Comparison of ENCODE assay signal across 1 cellular context in the genomic region with DNA sequence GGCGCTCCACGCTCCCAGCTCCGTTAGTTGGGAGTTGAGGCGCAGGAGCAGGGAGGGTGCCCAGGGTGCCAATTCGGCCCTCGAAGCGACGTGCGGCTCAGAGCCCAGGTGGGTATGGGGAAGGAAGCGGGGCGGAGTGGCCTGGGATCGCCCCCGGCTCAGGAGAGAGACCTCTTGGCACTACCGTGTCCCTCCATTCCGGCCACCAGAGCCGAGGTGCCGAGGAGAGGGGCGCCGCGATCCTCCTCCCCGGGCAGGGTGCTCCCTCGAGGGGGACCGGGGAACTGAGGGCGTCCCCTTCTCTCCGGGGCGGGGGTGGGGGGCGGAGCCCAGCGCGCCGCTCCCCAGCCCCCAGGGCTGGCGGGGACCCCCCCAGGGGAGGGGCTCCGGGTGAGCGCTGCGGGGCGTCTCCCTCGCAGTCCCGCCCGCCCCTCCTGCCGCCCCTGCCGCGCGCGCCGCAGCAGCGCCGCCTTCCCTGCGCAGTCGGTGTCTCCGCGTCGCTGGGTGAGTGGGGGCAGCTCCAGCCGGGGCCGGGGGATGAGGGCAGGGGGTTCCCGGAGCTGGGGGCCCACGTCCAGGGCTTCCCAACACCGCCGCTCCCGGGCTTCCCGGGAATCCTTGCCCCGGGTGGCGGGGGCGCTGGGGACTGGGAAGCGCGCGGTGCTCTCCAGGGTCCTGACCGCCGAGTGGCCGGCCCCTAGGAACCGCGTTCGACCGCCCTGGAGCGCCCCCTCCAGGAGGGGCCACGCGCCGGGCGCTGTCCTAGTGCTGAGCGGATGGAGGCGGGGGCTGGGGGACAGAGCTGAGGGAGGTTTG.
TF ChIP-seq lines count a peak whose summit lies in the region.

A gene (plus strand): TSS at position 480 of the 816 bp plus-strand sequence. CDS start 2,408 bp downstream, outside the sequence.

TF ChIP-seq in GM12878, 131 proteins besides CTCF, POLR2A, EP300 and RAD21 (continued from another document):
- TF ChIP-seq, protein P1, sequence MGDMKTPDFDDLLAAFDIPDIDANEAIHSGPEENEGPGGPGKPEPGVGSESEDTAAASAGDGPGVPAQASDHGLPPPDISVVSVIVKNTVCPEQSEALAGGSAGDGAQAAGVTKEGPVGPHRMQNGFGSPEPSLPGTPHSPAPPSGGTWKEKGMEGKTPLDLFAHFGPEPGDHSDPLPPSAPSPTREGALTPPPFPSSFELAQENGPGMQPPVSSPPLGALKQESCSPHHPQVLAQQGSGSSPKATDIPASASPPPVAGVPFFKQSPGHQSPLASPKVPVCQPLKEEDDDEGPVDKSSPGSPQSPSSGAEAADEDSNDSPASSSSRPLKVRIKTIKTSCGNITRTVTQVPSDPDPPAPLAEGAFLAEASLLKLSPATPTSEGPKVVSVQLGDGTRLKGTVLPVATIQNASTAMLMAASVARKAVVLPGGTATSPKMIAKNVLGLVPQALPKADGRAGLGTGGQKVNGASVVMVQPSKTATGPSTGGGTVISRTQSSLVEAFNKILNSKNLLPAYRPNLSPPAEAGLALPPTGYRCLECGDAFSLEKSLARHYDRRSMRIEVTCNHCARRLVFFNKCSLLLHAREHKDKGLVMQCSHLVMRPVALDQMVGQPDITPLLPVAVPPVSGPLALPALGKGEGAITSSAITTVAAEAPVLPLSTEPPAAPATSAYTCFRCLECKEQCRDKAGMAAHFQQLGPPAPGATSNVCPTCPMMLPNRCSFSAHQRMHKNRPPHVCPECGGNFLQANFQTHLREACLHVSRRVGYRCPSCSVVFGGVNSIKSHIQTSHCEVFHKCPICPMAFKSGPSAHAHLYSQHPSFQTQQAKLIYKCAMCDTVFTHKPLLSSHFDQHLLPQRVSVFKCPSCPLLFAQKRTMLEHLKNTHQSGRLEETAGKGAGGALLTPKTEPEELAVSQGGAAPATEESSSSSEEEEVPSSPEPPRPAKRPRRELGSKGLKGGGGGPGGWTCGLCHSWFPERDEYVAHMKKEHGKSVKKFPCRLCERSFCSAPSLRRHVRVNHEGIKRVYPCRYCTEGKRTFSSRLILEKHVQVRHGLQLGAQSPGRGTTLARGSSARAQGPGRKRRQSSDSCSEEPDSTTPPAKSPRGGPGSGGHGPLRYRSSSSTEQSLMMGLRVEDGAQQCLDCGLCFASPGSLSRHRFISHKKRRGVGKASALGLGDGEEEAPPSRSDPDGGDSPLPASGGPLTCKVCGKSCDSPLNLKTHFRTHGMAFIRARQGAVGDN (IDR thresholded peaks at IDR 0.05) = no peak
- TF ChIP-seq, protein P2, sequence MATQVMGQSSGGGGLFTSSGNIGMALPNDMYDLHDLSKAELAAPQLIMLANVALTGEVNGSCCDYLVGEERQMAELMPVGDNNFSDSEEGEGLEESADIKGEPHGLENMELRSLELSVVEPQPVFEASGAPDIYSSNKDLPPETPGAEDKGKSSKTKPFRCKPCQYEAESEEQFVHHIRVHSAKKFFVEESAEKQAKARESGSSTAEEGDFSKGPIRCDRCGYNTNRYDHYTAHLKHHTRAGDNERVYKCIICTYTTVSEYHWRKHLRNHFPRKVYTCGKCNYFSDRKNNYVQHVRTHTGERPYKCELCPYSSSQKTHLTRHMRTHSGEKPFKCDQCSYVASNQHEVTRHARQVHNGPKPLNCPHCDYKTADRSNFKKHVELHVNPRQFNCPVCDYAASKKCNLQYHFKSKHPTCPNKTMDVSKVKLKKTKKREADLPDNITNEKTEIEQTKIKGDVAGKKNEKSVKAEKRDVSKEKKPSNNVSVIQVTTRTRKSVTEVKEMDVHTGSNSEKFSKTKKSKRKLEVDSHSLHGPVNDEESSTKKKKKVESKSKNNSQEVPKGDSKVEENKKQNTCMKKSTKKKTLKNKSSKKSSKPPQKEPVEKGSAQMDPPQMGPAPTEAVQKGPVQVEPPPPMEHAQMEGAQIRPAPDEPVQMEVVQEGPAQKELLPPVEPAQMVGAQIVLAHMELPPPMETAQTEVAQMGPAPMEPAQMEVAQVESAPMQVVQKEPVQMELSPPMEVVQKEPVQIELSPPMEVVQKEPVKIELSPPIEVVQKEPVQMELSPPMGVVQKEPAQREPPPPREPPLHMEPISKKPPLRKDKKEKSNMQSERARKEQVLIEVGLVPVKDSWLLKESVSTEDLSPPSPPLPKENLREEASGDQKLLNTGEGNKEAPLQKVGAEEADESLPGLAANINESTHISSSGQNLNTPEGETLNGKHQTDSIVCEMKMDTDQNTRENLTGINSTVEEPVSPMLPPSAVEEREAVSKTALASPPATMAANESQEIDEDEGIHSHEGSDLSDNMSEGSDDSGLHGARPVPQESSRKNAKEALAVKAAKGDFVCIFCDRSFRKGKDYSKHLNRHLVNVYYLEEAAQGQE (IDR thresholded peaks at IDR 0.05; ENCODE audit: low read depth, low read length) = peak; percentile 98
- TF ChIP-seq SIN3A (IDR thresholded peaks at IDR 0.05; ENCODE audit: low read depth, low read length) = 0 out of 2 replicates have a peak, but pooled peaks have one; percentile 36
- TF ChIP-seq, protein P3, sequence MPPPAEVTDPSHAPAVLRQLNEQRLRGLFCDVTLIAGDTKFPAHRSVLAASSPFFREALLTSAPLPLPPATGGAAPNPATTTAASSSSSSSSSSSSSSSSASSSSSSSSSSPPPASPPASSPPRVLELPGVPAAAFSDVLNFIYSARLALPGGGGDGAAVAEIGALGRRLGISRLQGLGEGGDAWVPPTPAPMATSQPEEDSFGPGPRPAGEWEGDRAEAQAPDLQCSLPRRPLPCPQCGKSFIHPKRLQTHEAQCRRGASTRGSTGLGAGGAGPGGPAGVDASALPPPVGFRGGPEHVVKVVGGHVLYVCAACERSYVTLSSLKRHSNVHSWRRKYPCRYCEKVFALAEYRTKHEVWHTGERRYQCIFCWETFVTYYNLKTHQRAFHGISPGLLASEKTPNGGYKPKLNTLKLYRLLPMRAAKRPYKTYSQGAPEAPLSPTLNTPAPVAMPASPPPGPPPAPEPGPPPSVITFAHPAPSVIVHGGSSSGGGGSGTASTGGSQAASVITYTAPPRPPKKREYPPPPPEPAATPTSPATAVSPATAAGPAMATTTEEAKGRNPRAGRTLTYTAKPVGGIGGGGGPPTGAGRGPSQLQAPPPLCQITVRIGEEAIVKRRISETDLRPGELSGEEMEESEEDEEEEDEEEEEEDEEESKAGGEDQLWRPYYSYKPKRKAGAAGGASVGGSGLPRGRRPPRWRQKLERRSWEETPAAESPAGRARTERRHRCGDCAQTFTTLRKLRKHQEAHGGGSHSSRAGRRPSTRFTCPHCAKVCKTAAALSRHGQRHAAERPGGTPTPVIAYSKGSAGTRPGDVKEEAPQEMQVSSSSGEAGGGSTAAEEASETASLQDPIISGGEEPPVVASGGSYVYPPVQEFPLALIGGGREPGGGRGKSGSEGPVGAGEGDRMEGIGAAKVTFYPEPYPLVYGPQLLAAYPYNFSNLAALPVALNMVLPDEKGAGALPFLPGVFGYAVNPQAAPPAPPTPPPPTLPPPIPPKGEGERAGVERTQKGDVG (CRISPR knock-in tag; IDR thresholded peaks at IDR 0.05) = no peak
